Comparison of ENCODE assay signal across 23 cellular contexts in genomic region chr14:92099802-92100201, GRCh38.
"Had no signal": no experiment of that assay in that cellular context is flagged by ENCODE, and none has a peak within 500 bp of the region (broad histone marks: within the 10 kb centered on the region; RNA-seq: fewer than 3 reads in every experiment).

No MANE protein-coding gene starts in this region.

- H3K9me3 Mint-ChIP-seq: activated naive CD4-positive, alpha-beta T cell treated with anti-CD3 and anti-CD28 coated beads, Interleukin-2, amount 50 U/mL, for 24 hours; naive thymus-derived CD4-positive, alpha-beta T cell; neural progenitor cell; stimulated activated memory B cell treated with anti-CD40 and anti-IgM and Interleukin-4, amounts not matched to agents 10 μg/mL and 1 μg/mL and 100 μg/mL, for 72 hours had no signal

- ATAC-seq: left cardiac atrium; naive thymus-derived CD4-positive, alpha-beta T cell; right cardiac atrium; stimulated activated memory B cell treated with anti-CD40 and anti-IgM and Interleukin-4, amounts not matched to agents 10 μg/mL and 1 μg/mL and 100 μg/mL, for 72 hours had no signal

- H3K27me3 Mint-ChIP-seq: activated naive CD4-positive, alpha-beta T cell treated with anti-CD3 and anti-CD28 coated beads, Interleukin-2, amount 50 U/mL, for 24 hours; naive thymus-derived CD4-positive, alpha-beta T cell; stimulated activated memory B cell treated with anti-CD40 and anti-IgM and Interleukin-4, amounts not matched to agents 10 μg/mL and 1 μg/mL and 100 μg/mL, for 72 hours had no signal

- H3K36me3 ChIP-seq: breast epithelium, prostate gland had no signal

- H3K4me1 ChIP-seq: breast epithelium, neural progenitor cell had no signal

- H3K9me3 ChIP-seq: ascending aorta, breast epithelium, esophagus squamous epithelium, prostate gland had no signal

- H3K4me3 ChIP-seq: ascending aorta, breast epithelium, esophagus squamous epithelium, hepatocyte, neural progenitor cell, prostate gland had no signal

- DNase-seq: activated CD4-positive, alpha-beta T cell treated with anti-CD3 and anti-CD28 coated beads, Interleukin-2, amount 50 U/mL, for 1 hour; activated CD4-positive, CD25-positive, alpha-beta regulatory T cell treated with anti-CD3 and anti-CD28 coated beads, Interleukin-2, amount 50 U/mL, for 72 hours; activated CD8-positive, alpha-beta memory T cell treated with anti-CD3 and anti-CD28 coated beads, Interleukin-2, amount 50 U/mL, for 4 hours; activated gamma-delta T cell; activated T-cell treated with anti-CD3 and anti-CD28 coated beads, Interleukin-2, amount 50 U/mL, for 48 hours; cerebellar nuclear complex; cortex of kidney; effector memory CD4-positive, alpha-beta T cell; esophagus squamous epithelium; left cardiac atrium; mesendoderm; naive thymus-derived CD4-positive, alpha-beta T cell; right cardiac atrium; small intestine; stimulated activated CD4-positive, alpha-beta T cell treated with anti-CD3 and anti-CD28 coated beads, Interleukin-4, amount 100 ng/mL, for 24 hours had no signal

- H3K27ac ChIP-seq: ascending aorta, breast epithelium, esophagus squamous epithelium, hepatocyte, neural progenitor cell, prostate gland, VCaP had no signal

- H3K27ac Mint-ChIP-seq: activated naive CD4-positive, alpha-beta T cell treated with anti-CD3 and anti-CD28 coated beads, Interleukin-2, amount 50 U/mL, for 24 hours; neural progenitor cell; stimulated activated memory B cell treated with anti-CD40 and anti-IgM and Interleukin-4, amounts not matched to agents 10 μg/mL and 1 μg/mL and 100 μg/mL, for 72 hours had no signal

- H3K4me3 Mint-ChIP-seq: activated naive CD4-positive, alpha-beta T cell treated with anti-CD3 and anti-CD28 coated beads, Interleukin-2, amount 50 U/mL, for 24 hours; naive thymus-derived CD4-positive, alpha-beta T cell; neural progenitor cell; stimulated activated memory B cell treated with anti-CD40 and anti-IgM and Interleukin-4, amounts not matched to agents 10 μg/mL and 1 μg/mL and 100 μg/mL, for 72 hours had no signal

- H3K27me3 ChIP-seq: ascending aorta, breast epithelium, esophagus squamous epithelium, hepatocyte, neural progenitor cell had no signal
